In the genomic region with DNA sequence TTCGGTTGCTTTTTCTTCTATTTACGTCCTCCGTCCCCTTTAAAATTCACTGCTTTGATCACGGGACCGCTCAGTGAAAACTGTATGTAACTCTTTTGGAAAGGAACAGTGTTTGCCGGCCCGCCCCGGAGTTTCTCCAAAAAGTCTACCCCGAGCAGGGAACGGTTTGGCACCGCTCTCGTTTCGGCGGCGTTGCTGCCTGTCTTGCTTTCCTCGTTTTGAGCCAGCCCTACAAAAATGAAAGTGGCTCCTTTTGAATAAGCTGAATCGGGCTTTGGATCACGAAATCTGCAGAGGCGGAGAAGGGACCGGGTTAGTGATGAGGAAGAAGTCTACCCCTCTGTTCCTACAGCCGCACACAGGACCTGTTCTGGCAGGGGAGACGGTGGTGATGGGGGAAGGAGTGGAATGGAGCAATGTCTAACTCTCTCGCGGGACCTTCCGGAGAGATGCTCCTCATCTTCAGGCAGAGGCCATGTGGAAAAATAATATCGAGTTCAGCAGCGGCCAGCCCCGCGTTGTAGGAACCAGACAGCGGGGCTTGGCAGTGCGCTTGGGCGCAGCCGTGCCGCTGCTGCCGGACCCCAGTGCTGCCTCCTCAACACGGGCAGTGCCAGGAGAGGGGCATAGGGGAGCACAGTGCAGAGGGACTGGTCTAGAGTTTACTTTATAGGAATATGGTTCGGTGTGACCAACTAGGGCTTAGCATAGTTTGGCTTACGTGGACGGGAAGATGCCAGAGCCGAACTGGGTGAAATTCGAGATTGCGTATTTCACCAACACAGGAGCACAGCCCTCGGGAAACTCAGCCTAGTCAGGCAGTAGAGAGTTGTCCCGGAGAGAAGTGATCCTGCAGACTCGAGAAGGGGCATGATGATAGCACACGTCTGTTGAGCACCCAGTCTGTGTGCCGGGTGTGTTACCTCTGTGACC, we compare ENCODE assay signal across 9 cellular contexts. TPM values are rescaled to one million over a fixed set of nuclear protein-coding genes. Genes with fewer than 3 reads are reported as not detected.
A peak's percentile ranks its signal among the peaks of the same experiment; 100 is the strongest.
DNase-seq lines count a peak whose midpoint lies in the region; ATAC-seq, FAIRE-seq and TF ChIP-seq lines count a peak whose summit lies in the region.
"Had no signal": no experiment of that assay in that cellular context is flagged by ENCODE, and none has a peak within 500 bp of the region (broad histone marks: within the 10 kb centered on the region; RNA-seq: fewer than 3 reads in every experiment).

No MANE protein-coding gene starts in this region.

- intact Hi-C loops in CD4-positive, alpha-beta T cell (cut with DNase I, micrococcal nuclease): no loop called here
- intact Hi-C loops in esophagus squamous epithelium (cut with DNase I): no loop called here
- intact Hi-C loops in naive thymus-derived CD4-positive, alpha-beta T cell (cut with micrococcal nuclease): no loop called here

- no peak for DNase-seq in CD4-positive, alpha-beta T cell
- DNase-seq in SJSA1 (ENCODE audit: low read depth in 1 of 2, low spot score in 2 of 2) (peak in 1 of 2 experiments; percentile 21), esophagus squamous epithelium (lab: John Stamatoyannopoulos, UW) (no peak), GM12891 (ENCODE audit: insufficient read length, low spot score) (no peak), NCI-H1105 (lab: John Stamatoyannopoulos, UW) (no peak)
- no peak for DNase-seq in naive thymus-derived CD4-positive, alpha-beta T cell

- H3K27me3 Mint-ChIP-seq in CD4-positive, alpha-beta T cell: peaks cover 84% of the 10 kb centered on the region
- peaks cover 61 to 77% (median 68%) of the 10 kb centered on the region in 5 donors for H3K27me3 Mint-ChIP-seq in naive thymus-derived CD4-positive, alpha-beta T cell

- no peak overlapping the region for H3K27ac Mint-ChIP-seq in CD4-positive, alpha-beta T cell
- no peak overlapping the region for H3K27ac Mint-ChIP-seq in naive thymus-derived CD4-positive, alpha-beta T cell

- TF ChIP-seq CTCF in CD4-positive, alpha-beta T cell (IDR thresholded peaks at IDR 0.05): no peak
- no peak for TF ChIP-seq CTCF in esophagus squamous epithelium (IDR thresholded peaks at IDR 0.05)

- FAIRE-seq in GM12891 (lab: Jason Lieb, UNC): no peak

- H3K4me3 ChIP-seq in SJSA1 (peak overlapping the region; percentile 46), esophagus squamous epithelium (peak overlapping the region; percentile 47 to 86 (median 64))
- H3K4me3 ChIP-seq in naive thymus-derived CD4-positive, alpha-beta T cell (ENCODE audit: low read length): peak overlapping the region; percentile 39

- H3K36me3 ChIP-seq in SJSA1 (no peaks in the 10 kb centered on the region), esophagus squamous epithelium (no peaks in the 10 kb centered on the region)
- H3K36me3 ChIP-seq in naive thymus-derived CD4-positive, alpha-beta T cell (ENCODE audit: control insufficient read depth in 2 of 3, insufficient read depth in 3 of 3, low read length in 3 of 3): no peaks in the 10 kb centered on the region

- CTCF ChIA-PET in CD4-positive, alpha-beta T cell (lab: Charles Lee): no interaction called here
- CTCF ChIA-PET in naive thymus-derived CD4-positive, alpha-beta T cell (lab: Charles Lee): no interaction called here

- POLR2A ChIA-PET in CD4-positive, alpha-beta T cell (lab: Charles Lee): no interaction called here
- POLR2A ChIA-PET in naive thymus-derived CD4-positive, alpha-beta T cell (lab: Charles Lee): no interaction called here

- no peaks in the 10 kb centered on the region for H3K36me3 Mint-ChIP-seq in CD4-positive, alpha-beta T cell (ENCODE audit: low read depth)
- H3K36me3 Mint-ChIP-seq in naive thymus-derived CD4-positive, alpha-beta T cell: no peaks in the 10 kb centered on the region

- no peaks in the 10 kb centered on the region for H3K9me3 ChIP-seq in CD4-positive, alpha-beta T cell (ENCODE audit: control insufficient read depth, low read length)
- no peaks in the 10 kb centered on the region for H3K9me3 ChIP-seq in SJSA1 (replicated peaks)
- no peaks in the 10 kb centered on the region for H3K9me3 ChIP-seq in esophagus squamous epithelium
- no peaks in the 10 kb centered on the region for H3K9me3 ChIP-seq in naive thymus-derived CD4-positive, alpha-beta T cell (ENCODE audit: control insufficient read depth in 2 of 3, low read length in 3 of 3)

- H3K4me1 ChIP-seq in SJSA1 (replicated peaks) (peaks cover 20% of the 10 kb centered on the region), esophagus squamous epithelium (peaks cover 7 to 46% (median 13%) of the 10 kb centered on the region in 3 donors)
- H3K4me1 ChIP-seq in naive thymus-derived CD4-positive, alpha-beta T cell (ENCODE audit: control insufficient read depth in 2 of 2, insufficient read depth in 2 of 2, low read length in 2 of 2): peaks cover 0 to 7% of the 10 kb centered on the region in 2 donors

- H3K4me3 Mint-ChIP-seq in CD4-positive, alpha-beta T cell: peak overlapping the region; percentile 85
- H3K4me3 Mint-ChIP-seq in naive thymus-derived CD4-positive, alpha-beta T cell: peak overlapping the region; percentile 67 to 89 (median 78)

- no peak for TF ChIP-seq POLR2A in esophagus squamous epithelium (IDR thresholded peaks at IDR 0.05)
- no peak for TF ChIP-seq POLR2A in GM12891 (IDR thresholded peaks at IDR 0.05; ENCODE audit: low read depth, low read length)

- no peak overlapping the region for H3K27ac ChIP-seq in CD4-positive, alpha-beta T cell (ENCODE audit: low read depth, low read length)
- H3K27ac ChIP-seq in SJSA1: no peak overlapping the region
- H3K27ac ChIP-seq in esophagus squamous epithelium: peak overlapping the region; percentile 67 to 90 (median 87)
- H3K27ac ChIP-seq in naive thymus-derived CD4-positive, alpha-beta T cell (ENCODE audit: low read depth, low read length): no peak overlapping the region

- no peaks in the 10 kb centered on the region for H3K9me3 Mint-ChIP-seq in CD4-positive, alpha-beta T cell
- no peaks in the 10 kb centered on the region for H3K9me3 Mint-ChIP-seq in naive thymus-derived CD4-positive, alpha-beta T cell

- H3K27me3 ChIP-seq in CD4-positive, alpha-beta T cell (ENCODE audit: control insufficient read depth, insufficient read depth, low read length): peaks cover 64% of the 10 kb centered on the region
- H3K27me3 ChIP-seq in SJSA1 (replicated peaks): peaks cover 30% of the 10 kb centered on the region
- peaks cover 0 to 70% (median 0%) of the 10 kb centered on the region in 4 donors for H3K27me3 ChIP-seq in esophagus squamous epithelium
- peaks cover 13 to 20% of the 10 kb centered on the region in 2 donors for H3K27me3 ChIP-seq in naive thymus-derived CD4-positive, alpha-beta T cell (ENCODE audit: control insufficient read depth in 2 of 2, insufficient read depth in 2 of 2, low read length in 2 of 2)

- ATAC-seq in CD4-positive, alpha-beta T cell (ENCODE audit: poor library complexity): no peak
- ATAC-seq in naive thymus-derived CD4-positive, alpha-beta T cell: peak; percentile 24
- ATAC-seq in GM21529 (IDR thresholded peaks at IDR 0.05; ENCODE audit: unreplicated experiment) (no peak), HG02970 (IDR thresholded peaks at IDR 0.05; ENCODE audit: low FRiP score, unreplicated experiment) (no peak)

- peaks cover 12% of the 10 kb centered on the region for H3K4me1 Mint-ChIP-seq in CD4-positive, alpha-beta T cell (ENCODE audit: low read depth)
- peaks cover 6 to 20% (median 17%) of the 10 kb centered on the region in 7 donors for H3K4me1 Mint-ChIP-seq in naive thymus-derived CD4-positive, alpha-beta T cell

- 5 to 21% methylated on average over 26 to 33 of the region's 47 CpGs for WGBS in esophagus squamous epithelium, 2 donors

TF ChIP-seq in GM12891, 5 proteins besides CTCF, POLR2A, EP300 and RAD21:
- TF ChIP-seq POU2F2 (IDR thresholded peaks at IDR 0.05; ENCODE audit: low read depth, low read length): no peak
- no peak for TF ChIP-seq TAF1 (IDR thresholded peaks at IDR 0.05; ENCODE audit: low read depth, low read length)
- no peak for TF ChIP-seq PAX5 (IDR thresholded peaks at IDR 0.05; ENCODE audit: insufficient read depth, low read length, severe bottlenecking)
- no peak for TF ChIP-seq SPI1 (IDR thresholded peaks at IDR 0.05; ENCODE audit: low read depth, low read length)
- TF ChIP-seq POLR2AphosphoS5 (IDR thresholded peaks at IDR 0.05; ENCODE audit: low read depth, low read length): no peak
TF ChIP-seq in GM12891: peak in this region for 0.

RNA-seq across cellular contexts. Expression of a gene that starts 1.4 kb away (rescaled TPM):
- total RNA-seq in CD4-positive, alpha-beta T cell: not detected
- 8.4 and 12.3 TPM in 2 replicates for total RNA-seq in SJSA1 (2014; rRNA removed; shearing (Covaris generic))
- 10 to 100 TPM in 3 of 4 donors, 1 to 10 TPM in 1; 6.3 to 62.2 (median 25.8) TPM for total RNA-seq in esophagus squamous epithelium
- under 1 TPM in 4 of 5 experiments, not detected in 1; 0.22 to 0.64 (median 0.40) TPM for total RNA-seq in naive thymus-derived CD4-positive, alpha-beta T cell
- polyA plus RNA-seq in naive thymus-derived CD4-positive, alpha-beta T cell: not detected
- polyA plus RNA-seq in GM12891 (2012; ENCODE audit: low read depth, missing spikeins): 0.05 TPM

RNA-seq across cellular contexts. Expression of a gene that starts 8.3 kb away (rescaled TPM):
- total RNA-seq in CD4-positive, alpha-beta T cell: not detected
- total RNA-seq in SJSA1 (2014; rRNA removed; shearing (Covaris generic)): not detected in 2 replicates
- not detected for total RNA-seq in esophagus squamous epithelium
- total RNA-seq in naive thymus-derived CD4-positive, alpha-beta T cell: not detected
- not detected for polyA plus RNA-seq in naive thymus-derived CD4-positive, alpha-beta T cell
- not detected for polyA plus RNA-seq in GM12891 (2012; ENCODE audit: low read depth, missing spikeins)
- total RNA-seq: dermis microvascular lymphatic vessel endothelial cell had no signal

Comparison
In these comparisons a context has a peak if more than half of its experiments do, and no peak if none do; other contexts are left out.
1. H3K27ac ChIP-seq: peak in esophagus squamous epithelium (4 of 4); none in CD4-positive, alpha-beta T cell (single experiment), SJSA1 (single experiment) and naive thymus-derived CD4-positive, alpha-beta T cell (single experiment).
2. Peak in every context shown above with its lines, with median percentiles within 50 percentile points of each other: H3K4me3 ChIP-seq.